8 cellular contexts compared by ENCODE assay signal in genomic region chr17:1648582-1649115, GRCh38. TPM values are rescaled to one million over a fixed set of nuclear protein-coding genes. Genes with fewer than 3 reads are reported as not detected.
A peak's percentile ranks its signal among the peaks of the same experiment; 100 is the strongest.
DNase-seq lines count a peak whose midpoint lies in the region; ATAC-seq and TF ChIP-seq lines count a peak whose summit lies in the region.

No MANE protein-coding gene starts in this region.

- H3K4me1 Mint-ChIP-seq in activated B cell treated with CpG ODN at 0.5 μM for 24 hours: peaks cover 45% of the 10 kb centered on the region

- DNase-seq in NCI-H1436 (lab: John Stamatoyannopoulos, UW) (peak; percentile 87), NCI-H1436 treated with DMSO at 0.1 percent for 48 hours (lab: John Stamatoyannopoulos, UW) (no peak), NCI-H1930 (lab: John Stamatoyannopoulos, UW) (peak; percentile 87 to 95), activated B cell treated with CpG ODN at 0.5 μM for 24 hours (peak; percentile 93), kidney tubule cell (ENCODE audit: low spot score) (peak; percentile 94)
- DNase-seq in central memory CD4-positive, alpha-beta T cell: peak; percentile 91
- peak; percentile 86 to 93 for DNase-seq in stimulated activated CD4-positive, alpha-beta T cell treated with anti-CD3 and anti-CD28 coated beads, Interleukin-15, amount 100 ng/mL, for 48 hours (ENCODE audit: low read depth in 2 of 2)

- POLR2A ChIA-PET in activated B cell treated with CpG ODN at 0.5 μM for 24 hours (lab: Charles Lee): interaction anchor here (0.6 to 5.3 kb wide), 23 partner anchors 12 to 283 kb away, joined by 3 to 47 read pairs (median 7); partner anchors contain the start of genes INPP5K, PITPNA, SLC43A2 and WDR81

- H3K36me3 Mint-ChIP-seq in activated B cell treated with CpG ODN at 0.5 μM for 24 hours (ENCODE audit: low read depth): peaks cover 31% of the 10 kb centered on the region

- TF ChIP-seq CTCF in activated B cell treated with CpG ODN at 0.5 μM for 24 hours (IDR thresholded peaks at IDR 0.05): peak; percentile 50

- peak overlapping the region; percentile 69 for H3K4me3 Mint-ChIP-seq in activated B cell treated with CpG ODN at 0.5 μM for 24 hours

- ATAC-seq in HG02759 (IDR thresholded peaks at IDR 0.05; ENCODE audit: unreplicated experiment) (peak; percentile 63), activated B cell treated with CpG ODN at 0.5 μM for 24 hours (ENCODE audit: low read depth) (peak; percentile 69)

- H3K27ac Mint-ChIP-seq in activated B cell treated with CpG ODN at 0.5 μM for 24 hours: no peak overlapping the region

- intact Hi-C loops in activated B cell treated with CpG ODN at 0.5 μM for 24 hours (cut with micrococcal nuclease): loop anchor here (1.0 to 10.0 kb wide), 9 partner anchors 20 to 389 kb away; partner anchors contain the start of genes DPH1, INPP5K, PITPNA and PRPF8

- no peaks in the 10 kb centered on the region for H3K27me3 Mint-ChIP-seq in activated B cell treated with CpG ODN at 0.5 μM for 24 hours

- H3K9me3 Mint-ChIP-seq in activated B cell treated with CpG ODN at 0.5 μM for 24 hours: no peaks in the 10 kb centered on the region

- CTCF ChIA-PET in activated B cell treated with CpG ODN at 0.5 μM for 24 hours (lab: Charles Lee): interaction anchor here (0.6 to 7.1 kb wide), 22 partner anchors 8 to 283 kb away, joined by 3 to 82 read pairs (median 4); partner anchors contain the start of genes CRK, INPP5K and SLC43A2

RNA-seq across cellular contexts. Expression of gene RILP, which starts 1.0 kb away (rescaled TPM):
- 9.7 and 9.8 TPM in 2 replicates for total RNA-seq in activated B cell treated with CpG ODN at 0.5 μM for 24 hours

RNA-seq across cellular contexts. Expression of gene SCARF1, which starts 3.1 kb away (rescaled TPM):
- total RNA-seq in activated B cell treated with CpG ODN at 0.5 μM for 24 hours: 6.6 and 8.0 TPM in 2 replicates

RNA-seq across cellular contexts. Expression of gene SLC43A2, which starts 20.0 kb away (rescaled TPM):
- 148 and 167 TPM in 2 replicates for total RNA-seq in activated B cell treated with CpG ODN at 0.5 μM for 24 hours

RNA-seq across cellular contexts. Expression of gene PRPF8, which starts 36.0 kb away (rescaled TPM):
- total RNA-seq in activated B cell treated with CpG ODN at 0.5 μM for 24 hours: 401 and 442 TPM in 2 replicates
